2 cellular contexts compared by ENCODE assay signal in the genomic region with DNA sequence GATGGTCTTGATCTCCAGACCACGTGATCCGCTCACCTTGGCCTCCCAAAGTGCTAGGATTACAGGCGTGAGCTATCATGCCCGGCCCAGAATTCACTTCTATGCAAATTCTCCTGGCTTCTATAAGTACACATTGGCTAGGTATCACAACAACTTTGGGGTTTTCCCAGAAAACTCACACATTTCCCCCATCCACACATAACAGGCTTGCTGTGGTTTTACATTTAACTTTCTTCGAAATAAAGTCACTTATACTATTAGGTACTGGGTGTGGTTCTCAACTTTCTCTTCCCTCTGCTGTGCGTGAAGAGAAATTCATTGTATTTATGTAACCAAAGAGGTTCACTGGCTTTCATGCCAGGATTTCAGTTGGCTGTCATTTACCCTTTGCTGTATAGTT.
TF ChIP-seq lines count a peak whose summit lies in the region.

No MANE protein-coding gene starts in this region.

TF ChIP-seq in HepG2, 621 proteins besides CTCF, POLR2A, EP300 and RAD21:
- TF ChIP-seq KDM2A (CRISPR knock-in tag; IDR thresholded peaks at IDR 0.05; ENCODE audit: borderline replicate concordance, low read depth): no peak
- TF ChIP-seq, protein P1, sequence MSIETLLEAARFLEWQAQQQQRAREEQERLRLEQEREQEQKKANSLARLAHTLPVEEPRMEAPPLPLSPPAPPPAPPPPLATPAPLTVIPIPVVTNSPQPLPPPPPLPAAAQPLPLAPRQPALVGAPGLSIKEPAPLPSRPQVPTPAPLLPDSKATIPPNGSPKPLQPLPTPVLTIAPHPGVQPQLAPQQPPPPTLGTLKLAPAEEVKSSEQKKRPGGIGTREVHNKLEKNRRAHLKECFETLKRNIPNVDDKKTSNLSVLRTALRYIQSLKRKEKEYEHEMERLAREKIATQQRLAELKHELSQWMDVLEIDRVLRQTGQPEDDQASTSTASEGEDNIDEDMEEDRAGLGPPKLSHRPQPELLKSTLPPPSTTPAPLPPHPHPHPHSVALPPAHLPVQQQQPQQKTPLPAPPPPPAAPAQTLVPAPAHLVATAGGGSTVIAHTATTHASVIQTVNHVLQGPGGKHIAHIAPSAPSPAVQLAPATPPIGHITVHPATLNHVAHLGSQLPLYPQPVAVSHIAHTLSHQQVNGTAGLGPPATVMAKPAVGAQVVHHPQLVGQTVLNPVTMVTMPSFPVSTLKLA (IDR thresholded peaks at IDR 0.05): peak; percentile 59

TF ChIP-seq in GM12878, 131 proteins besides CTCF, POLR2A, EP300 and RAD21 (continued from another document):
- no peak for TF ChIP-seq BCL3 (IDR thresholded peaks at IDR 0.05; ENCODE audit: borderline replicate concordance, insufficient read depth, low read depth, low read length, poor library complexity, severe bottlenecking)
